ENCODE assay signal across 8 cellular contexts in genomic region chr1:157045251-157046218, GRCh38. TPM values are rescaled to one million over a fixed set of nuclear protein-coding genes. Genes with fewer than 3 reads are reported as not detected.
DNase-seq lines count a peak whose midpoint lies in the region; ATAC-seq and TF ChIP-seq lines count a peak whose summit lies in the region.

TSS of gene ARHGEF11 (minus strand) at chr1:157045742. CDS start at chr1:157044330, 1,412 bp downstream.

- H3K9me3 Mint-ChIP-seq in WTC11 = no peaks in the 10 kb centered on the region

- H3K4me1 ChIP-seq in effector memory CD4-positive, alpha-beta T cell (ENCODE audit: control insufficient read depth, insufficient read depth, low read length, poor library complexity, severe bottlenecking) = peaks cover 3% of the 10 kb centered on the region
- H3K4me1 ChIP-seq in liver (ENCODE audit: control insufficient read depth in 4 of 4, insufficient read depth in 4 of 4, low read length in 3 of 4) = peaks cover 12 to 30% (median 25%) of the 10 kb centered on the region in 4 donors

- no peak within 1 kb of the TSS for H3K27ac ChIP-seq in effector memory CD4-positive, alpha-beta T cell (ENCODE audit: insufficient read depth, low read length, poor library complexity, severe bottlenecking)
- H3K27ac ChIP-seq in liver (ENCODE audit: low read depth in 1 of 2, low read length in 2 of 2) = peak within 1 kb of the TSS; percentile 91 to 93

- TF ChIP-seq CTCF in WTC11 (IDR thresholded peaks at IDR 0.05) = no peak
- TF ChIP-seq CTCF in liver (IDR thresholded peaks at IDR 0.05; ENCODE audit: low read depth, low read length, missing input control) = no peak

- peak within 1 kb of the TSS; percentile 47 for H3K4me3 ChIP-seq in effector memory CD4-positive, alpha-beta T cell (ENCODE audit: insufficient read depth, low read depth, low read length, poor library complexity, severe bottlenecking)
- peak within 1 kb of the TSS; percentile 73 to 84 (median 80) for H3K4me3 ChIP-seq in liver (ENCODE audit: low read depth in 1 of 3, low read length in 3 of 3)

- POLR2A ChIA-PET in WTC11 (lab: Charles Lee) = interaction anchor here (1.0 kb wide), 1 partner anchor 108 kb away, joined by 3 read pairs; no protein-coding TSS in a partner anchor

- no peaks in the 10 kb centered on the region for H3K36me3 ChIP-seq in effector memory CD4-positive, alpha-beta T cell (ENCODE audit: control insufficient read depth, insufficient read depth, low read length)
- no peaks in the 10 kb centered on the region for H3K36me3 ChIP-seq in liver (ENCODE audit: control insufficient read depth in 4 of 4, insufficient read depth in 3 of 4, low read depth in 1 of 4, low read length in 3 of 4)

- DNase-seq in activated gamma-delta T cell (lab: John Stamatoyannopoulos, UW) (peak; percentile 25), activated gamma-delta T cell treated with Interleukin-2 at 50 U/mL for 16 hours (no peak), NCI-H2171 (lab: John Stamatoyannopoulos, UW) (peak; percentile 70), WTC11 (ENCODE audit: low spot score) (peak; percentile 91)
- DNase-seq in effector memory CD4-positive, alpha-beta T cell = no peak
- peak; percentile 4 to 17 for DNase-seq in stimulated activated CD8-positive, alpha-beta memory T cell treated with anti-CD3 and anti-CD28 coated beads, Interleukin-15, amount 100 ng/mL, for 48 hours (ENCODE audit: low read depth in 2 of 2)

- H3K27me3 Mint-ChIP-seq in WTC11 (ENCODE audit: low read depth) = no peaks in the 10 kb centered on the region

- CTCF ChIA-PET in WTC11 (lab: Charles Lee) = no interaction called here

- under 1% methylated on average over 120 of the region's 120 CpGs for WGBS in liver

- peaks cover 57% of the 10 kb centered on the region for H3K4me1 Mint-ChIP-seq in WTC11

- peak; percentile 62 for ATAC-seq in HG02884 (IDR thresholded peaks at IDR 0.05; ENCODE audit: unreplicated experiment)
- peak; percentile 89 for ATAC-seq in WTC11

- H3K27ac Mint-ChIP-seq in WTC11 = peak within 1 kb of the TSS; percentile 98

- peaks cover 30% of the 10 kb centered on the region for H3K27me3 ChIP-seq in effector memory CD4-positive, alpha-beta T cell (replicated peaks; ENCODE audit: control insufficient read depth, insufficient read depth, low read length, poor library complexity, severe bottlenecking)
- H3K27me3 ChIP-seq in liver (ENCODE audit: control insufficient read depth in 4 of 4, insufficient read depth in 4 of 4, low read length in 3 of 4) = no peaks in the 10 kb centered on the region

- peak within 1 kb of the TSS; percentile 91 for H3K4me3 Mint-ChIP-seq in WTC11

- peaks cover 3% of the 10 kb centered on the region; the same call in 1 of the 2 replicates for H3K36me3 Mint-ChIP-seq in WTC11

- no peak for TF ChIP-seq RAD21 in liver (IDR thresholded peaks at IDR 0.05)

- H3K9me3 ChIP-seq in effector memory CD4-positive, alpha-beta T cell (ENCODE audit: control insufficient read depth, low read length) = no peaks in the 10 kb centered on the region
- H3K9me3 ChIP-seq in liver (ENCODE audit: control insufficient read depth in 4 of 4, low read length in 3 of 4) = no peaks in the 10 kb centered on the region

- H3K9ac ChIP-seq in liver (ENCODE audit: low read depth in 1 of 2, low read length in 2 of 2) = peak within 1 kb of the TSS; percentile 86 to 89

TF ChIP-seq in WTC11, 78 proteins besides CTCF, POLR2A, EP300 and RAD21 (continues in another document):
- TF ChIP-seq ZNF219 (CRISPR knock-in tag; IDR thresholded peaks at IDR 0.05; ENCODE audit: borderline replicate concordance) (no peak), ZNF121 (CRISPR knock-in tag; IDR thresholded peaks at IDR 0.05) (no peak), JUN (CRISPR knock-in tag; IDR thresholded peaks at IDR 0.05) (peak; percentile 21; the same call in 1 of the 2 replicates), RORB (CRISPR knock-in tag; IDR thresholded peaks at IDR 0.05) (no peak), ARID4B (CRISPR knock-in tag; IDR thresholded peaks at IDR 0.05; ENCODE audit: borderline replicate concordance) (0 out of 2 replicates have a peak, but pooled peaks have one; percentile 33), MLX (CRISPR knock-in tag; IDR thresholded peaks at IDR 0.05) (no peak)

TF ChIP-seq in liver, 16 proteins besides CTCF, POLR2A, EP300 and RAD21:
- TF ChIP-seq HNF4G (IDR thresholded peaks at IDR 0.05) (no peak), FOXA1 (IDR thresholded peaks at IDR 0.05) (no peak), RXRA (IDR thresholded peaks at IDR 0.05) (no peak), GABPA (IDR thresholded peaks at IDR 0.05 in 1 of 2, conservative IDR thresholded peaks at IDR 0.05 in 1 of 2) (no peak), TAF1 (conservative IDR thresholded peaks at IDR 0.05) (no peak), EGR1 (IDR thresholded peaks at IDR 0.05; ENCODE audit: low read depth in 2 of 2) (peak in 1 of 2 donors; percentile 69), JUND (IDR thresholded peaks at IDR 0.05) (no peak), ZBTB33 (IDR thresholded peaks at IDR 0.05) (no peak), YY1 (IDR thresholded peaks at IDR 0.05) (peak; percentile 64)

RNA-seq across cellular contexts. Expression of gene ARHGEF11, which starts in this region (rescaled TPM):
- total RNA-seq in WTC11 (2021) (31.8 to 38.1 TPM (median 32.8 TPM) in 3 replicates), liver (10 to 100 TPM; 10.6 to 23.7 TPM)
- 1 to 10 TPM; 5.8 to 8.9 TPM for polyA plus RNA-seq in liver

Comparison
In these comparisons a context has a peak if more than half of its experiments do, and no peak if none do; other contexts are left out.
1. DNase-seq: peak in activated gamma-delta T cell (single experiment), NCI-H2171 (single experiment), WTC11 (single experiment) and stimulated activated CD8-positive, alpha-beta memory T cell treated with anti-CD3 and anti-CD28 coated beads, Interleukin-15, amount 100 ng/mL, for 48 hours (2 of 2); none in activated gamma-delta T cell treated with Interleukin-2 at 50 U/mL for 16 hours (single experiment) and effector memory CD4-positive, alpha-beta T cell (0 of 3).